In the genomic region with DNA sequence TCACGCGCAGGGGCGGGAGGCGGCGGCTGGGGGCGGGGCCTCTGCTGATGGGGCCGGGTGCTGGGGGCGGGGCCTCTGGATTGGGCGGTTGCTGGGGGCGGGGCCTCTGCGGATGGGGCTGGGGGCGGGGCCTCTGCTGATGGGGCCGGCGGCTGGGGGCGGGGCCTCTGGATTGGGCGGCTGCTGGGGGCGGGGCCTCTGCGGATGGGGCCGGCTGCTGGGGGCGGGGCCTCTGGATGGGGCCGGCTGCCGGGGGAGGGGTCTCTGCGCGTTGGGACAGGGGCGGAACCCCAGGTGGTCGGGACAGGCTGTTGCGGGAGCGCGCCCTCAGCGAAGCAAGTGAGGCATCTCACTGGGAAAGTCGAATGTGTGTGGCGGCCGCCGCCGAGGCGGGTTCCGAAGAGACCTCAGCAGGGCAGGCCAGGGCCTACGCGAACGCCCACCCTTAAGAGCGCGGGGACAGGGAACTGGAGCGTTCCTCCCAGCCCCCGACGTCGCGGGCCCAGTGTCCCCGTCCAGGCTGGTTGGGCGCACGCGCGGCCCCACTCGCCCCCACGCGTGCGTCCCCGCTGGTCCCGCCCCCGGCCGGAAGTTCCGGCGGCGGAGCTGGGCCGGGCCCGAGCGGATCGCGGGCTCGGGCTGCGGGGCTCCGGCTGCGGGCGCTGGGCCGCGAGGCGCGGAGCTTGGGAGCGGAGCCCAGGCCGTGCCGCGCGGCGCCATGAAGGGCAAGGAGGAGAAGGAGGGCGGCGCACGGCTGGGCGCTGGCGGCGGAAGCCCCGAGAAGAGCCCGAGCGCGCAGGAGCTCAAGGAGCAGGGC, we compare ENCODE assay signal across 1 cellular context.
A peak's percentile ranks its signal among the peaks of the same experiment; 100 is the strongest.
TF ChIP-seq lines count a peak whose summit lies in the region.

A gene (plus strand): TSS at position 603 of the 817 bp plus-strand sequence. CDS start 116 bp downstream, at position 719.

TF ChIP-seq in HepG2, 621 proteins besides CTCF, POLR2A, EP300 and RAD21 (continued from another document and continues in another):
- TF ChIP-seq, protein P1, sequence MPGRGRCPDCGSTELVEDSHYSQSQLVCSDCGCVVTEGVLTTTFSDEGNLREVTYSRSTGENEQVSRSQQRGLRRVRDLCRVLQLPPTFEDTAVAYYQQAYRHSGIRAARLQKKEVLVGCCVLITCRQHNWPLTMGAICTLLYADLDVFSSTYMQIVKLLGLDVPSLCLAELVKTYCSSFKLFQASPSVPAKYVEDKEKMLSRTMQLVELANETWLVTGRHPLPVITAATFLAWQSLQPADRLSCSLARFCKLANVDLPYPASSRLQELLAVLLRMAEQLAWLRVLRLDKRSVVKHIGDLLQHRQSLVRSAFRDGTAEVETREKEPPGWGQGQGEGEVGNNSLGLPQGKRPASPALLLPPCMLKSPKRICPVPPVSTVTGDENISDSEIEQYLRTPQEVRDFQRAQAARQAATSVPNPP (CRISPR knock-in tag; IDR thresholded peaks at IDR 0.05) = 0 out of 2 replicates have a peak, but pooled peaks have one; percentile 21
- TF ChIP-seq HOXA7 (CRISPR knock-in tag; IDR thresholded peaks at IDR 0.05) = no peak
- TF ChIP-seq, protein P2, sequence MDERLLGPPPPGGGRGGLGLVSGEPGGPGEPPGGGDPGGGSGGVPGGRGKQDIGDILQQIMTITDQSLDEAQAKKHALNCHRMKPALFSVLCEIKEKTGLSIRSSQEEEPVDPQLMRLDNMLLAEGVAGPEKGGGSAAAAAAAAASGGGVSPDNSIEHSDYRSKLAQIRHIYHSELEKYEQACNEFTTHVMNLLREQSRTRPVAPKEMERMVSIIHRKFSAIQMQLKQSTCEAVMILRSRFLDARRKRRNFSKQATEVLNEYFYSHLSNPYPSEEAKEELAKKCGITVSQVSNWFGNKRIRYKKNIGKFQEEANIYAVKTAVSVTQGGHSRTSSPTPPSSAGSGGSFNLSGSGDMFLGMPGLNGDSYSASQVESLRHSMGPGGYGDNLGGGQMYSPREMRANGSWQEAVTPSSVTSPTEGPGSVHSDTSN (CRISPR knock-in tag; IDR thresholded peaks at IDR 0.05) = no peak
- TF ChIP-seq, protein P3, sequence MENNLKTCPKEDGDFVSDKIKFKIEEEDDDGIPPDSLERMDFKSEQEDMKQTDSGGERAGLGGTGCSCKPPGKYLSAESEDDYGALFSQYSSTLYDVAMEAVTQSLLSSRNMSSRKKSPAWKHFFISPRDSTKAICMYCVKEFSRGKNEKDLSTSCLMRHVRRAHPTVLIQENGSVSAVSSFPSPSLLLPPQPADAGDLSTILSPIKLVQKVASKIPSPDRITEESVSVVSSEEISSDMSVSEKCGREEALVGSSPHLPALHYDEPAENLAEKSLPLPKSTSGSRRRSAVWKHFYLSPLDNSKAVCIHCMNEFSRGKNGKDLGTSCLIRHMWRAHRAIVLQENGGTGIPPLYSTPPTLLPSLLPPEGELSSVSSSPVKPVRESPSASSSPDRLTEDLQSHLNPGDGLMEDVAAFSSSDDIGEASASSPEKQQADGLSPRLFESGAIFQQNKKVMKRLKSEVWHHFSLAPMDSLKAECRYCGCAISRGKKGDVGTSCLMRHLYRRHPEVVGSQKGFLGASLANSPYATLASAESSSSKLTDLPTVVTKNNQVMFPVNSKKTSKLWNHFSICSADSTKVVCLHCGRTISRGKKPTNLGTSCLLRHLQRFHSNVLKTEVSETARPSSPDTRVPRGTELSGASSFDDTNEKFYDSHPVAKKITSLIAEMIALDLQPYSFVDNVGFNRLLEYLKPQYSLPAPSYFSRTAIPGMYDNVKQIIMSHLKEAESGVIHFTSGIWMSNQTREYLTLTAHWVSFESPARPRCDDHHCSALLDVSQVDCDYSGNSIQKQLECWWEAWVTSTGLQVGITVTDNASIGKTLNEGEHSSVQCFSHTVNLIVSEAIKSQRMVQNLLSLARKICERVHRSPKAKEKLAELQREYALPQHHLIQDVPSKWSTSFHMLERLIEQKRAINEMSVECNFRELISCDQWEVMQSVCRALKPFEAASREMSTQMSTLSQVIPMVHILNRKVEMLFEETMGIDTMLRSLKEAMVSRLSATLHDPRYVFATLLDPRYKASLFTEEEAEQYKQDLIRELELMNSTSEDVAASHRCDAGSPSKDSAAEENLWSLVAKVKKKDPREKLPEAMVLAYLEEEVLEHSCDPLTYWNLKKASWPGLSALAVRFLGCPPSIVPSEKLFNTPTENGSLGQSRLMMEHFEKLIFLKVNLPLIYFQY (CRISPR knock-in tag; IDR thresholded peaks at IDR 0.05; ENCODE audit: borderline replicate concordance) = 0 out of 2 replicates have a peak, but pooled peaks have one; percentile 56
- TF ChIP-seq ZNF430 (CRISPR knock-in tag; IDR thresholded peaks at IDR 0.05) = peak; percentile 2; the same call in 1 of the 2 replicates
- TF ChIP-seq, protein P4, sequence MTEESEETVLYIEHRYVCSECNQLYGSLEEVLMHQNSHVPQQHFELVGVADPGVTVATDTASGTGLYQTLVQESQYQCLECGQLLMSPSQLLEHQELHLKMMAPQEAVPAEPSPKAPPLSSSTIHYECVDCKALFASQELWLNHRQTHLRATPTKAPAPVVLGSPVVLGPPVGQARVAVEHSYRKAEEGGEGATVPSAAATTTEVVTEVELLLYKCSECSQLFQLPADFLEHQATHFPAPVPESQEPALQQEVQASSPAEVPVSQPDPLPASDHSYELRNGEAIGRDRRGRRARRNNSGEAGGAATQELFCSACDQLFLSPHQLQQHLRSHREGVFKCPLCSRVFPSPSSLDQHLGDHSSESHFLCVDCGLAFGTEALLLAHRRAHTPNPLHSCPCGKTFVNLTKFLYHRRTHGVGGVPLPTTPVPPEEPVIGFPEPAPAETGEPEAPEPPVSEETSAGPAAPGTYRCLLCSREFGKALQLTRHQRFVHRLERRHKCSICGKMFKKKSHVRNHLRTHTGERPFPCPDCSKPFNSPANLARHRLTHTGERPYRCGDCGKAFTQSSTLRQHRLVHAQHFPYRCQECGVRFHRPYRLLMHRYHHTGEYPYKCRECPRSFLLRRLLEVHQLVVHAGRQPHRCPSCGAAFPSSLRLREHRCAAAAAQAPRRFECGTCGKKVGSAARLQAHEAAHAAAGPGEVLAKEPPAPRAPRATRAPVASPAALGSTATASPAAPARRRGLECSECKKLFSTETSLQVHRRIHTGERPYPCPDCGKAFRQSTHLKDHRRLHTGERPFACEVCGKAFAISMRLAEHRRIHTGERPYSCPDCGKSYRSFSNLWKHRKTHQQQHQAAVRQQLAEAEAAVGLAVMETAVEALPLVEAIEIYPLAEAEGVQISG (CRISPR knock-in tag; IDR thresholded peaks at IDR 0.05) = peak; percentile 85
- no peak for TF ChIP-seq ZNF484 (CRISPR knock-in tag; IDR thresholded peaks at IDR 0.05; ENCODE audit: borderline replicate concordance, low read depth)
- no peak; the same call in 1 of the 2 replicates for TF ChIP-seq TOE1 (CRISPR knock-in tag; IDR thresholded peaks at IDR 0.05)
- no peak for TF ChIP-seq ARNT (IDR thresholded peaks at IDR 0.05)
- TF ChIP-seq RFXAP (CRISPR knock-in tag; IDR thresholded peaks at IDR 0.05; ENCODE audit: borderline replicate concordance) = peak; percentile 51; the same call in 1 of the 2 replicates
- TF ChIP-seq, protein P5, sequence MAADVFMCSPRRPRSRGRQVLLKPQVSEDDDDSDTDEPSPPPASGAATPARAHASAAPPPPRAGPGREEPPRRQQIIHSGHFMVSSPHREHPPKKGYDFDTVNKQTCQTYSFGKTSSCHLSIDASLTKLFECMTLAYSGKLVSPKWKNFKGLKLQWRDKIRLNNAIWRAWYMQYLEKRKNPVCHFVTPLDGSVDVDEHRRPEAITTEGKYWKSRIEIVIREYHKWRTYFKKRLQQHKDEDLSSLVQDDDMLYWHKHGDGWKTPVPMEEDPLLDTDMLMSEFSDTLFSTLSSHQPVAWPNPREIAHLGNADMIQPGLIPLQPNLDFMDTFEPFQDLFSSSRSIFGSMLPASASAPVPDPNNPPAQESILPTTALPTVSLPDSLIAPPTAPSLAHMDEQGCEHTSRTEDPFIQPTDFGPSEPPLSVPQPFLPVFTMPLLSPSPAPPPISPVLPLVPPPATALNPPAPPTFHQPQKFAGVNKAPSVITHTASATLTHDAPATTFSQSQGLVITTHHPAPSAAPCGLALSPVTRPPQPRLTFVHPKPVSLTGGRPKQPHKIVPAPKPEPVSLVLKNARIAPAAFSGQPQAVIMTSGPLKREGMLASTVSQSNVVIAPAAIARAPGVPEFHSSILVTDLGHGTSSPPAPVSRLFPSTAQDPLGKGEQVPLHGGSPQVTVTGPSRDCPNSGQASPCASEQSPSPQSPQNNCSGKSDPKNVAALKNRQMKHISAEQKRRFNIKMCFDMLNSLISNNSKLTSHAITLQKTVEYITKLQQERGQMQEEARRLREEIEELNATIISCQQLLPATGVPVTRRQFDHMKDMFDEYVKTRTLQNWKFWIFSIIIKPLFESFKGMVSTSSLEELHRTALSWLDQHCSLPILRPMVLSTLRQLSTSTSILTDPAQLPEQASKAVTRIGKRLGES (CRISPR knock-in tag; IDR thresholded peaks at IDR 0.05; ENCODE audit: borderline replicate concordance) = 0 out of 2 replicates have a peak, but pooled peaks have one; percentile 34
- TF ChIP-seq FOXA3 (CRISPR knock-in tag; IDR thresholded peaks at IDR 0.05) = no peak
- TF ChIP-seq ZFP37 (CRISPR knock-in tag; IDR thresholded peaks at IDR 0.05; ENCODE audit: borderline replicate concordance) = no peak
- TF ChIP-seq GATAD2A (CRISPR knock-in tag; IDR thresholded peaks at IDR 0.05) = no peak
- TF ChIP-seq TAF1 (CRISPR knock-in tag; IDR thresholded peaks at IDR 0.05) = peak; percentile 16; the same call in 1 of the 2 replicates
- no peak for TF ChIP-seq MLLT10 (CRISPR knock-in tag; IDR thresholded peaks at IDR 0.05)
- TF ChIP-seq, protein P6, sequence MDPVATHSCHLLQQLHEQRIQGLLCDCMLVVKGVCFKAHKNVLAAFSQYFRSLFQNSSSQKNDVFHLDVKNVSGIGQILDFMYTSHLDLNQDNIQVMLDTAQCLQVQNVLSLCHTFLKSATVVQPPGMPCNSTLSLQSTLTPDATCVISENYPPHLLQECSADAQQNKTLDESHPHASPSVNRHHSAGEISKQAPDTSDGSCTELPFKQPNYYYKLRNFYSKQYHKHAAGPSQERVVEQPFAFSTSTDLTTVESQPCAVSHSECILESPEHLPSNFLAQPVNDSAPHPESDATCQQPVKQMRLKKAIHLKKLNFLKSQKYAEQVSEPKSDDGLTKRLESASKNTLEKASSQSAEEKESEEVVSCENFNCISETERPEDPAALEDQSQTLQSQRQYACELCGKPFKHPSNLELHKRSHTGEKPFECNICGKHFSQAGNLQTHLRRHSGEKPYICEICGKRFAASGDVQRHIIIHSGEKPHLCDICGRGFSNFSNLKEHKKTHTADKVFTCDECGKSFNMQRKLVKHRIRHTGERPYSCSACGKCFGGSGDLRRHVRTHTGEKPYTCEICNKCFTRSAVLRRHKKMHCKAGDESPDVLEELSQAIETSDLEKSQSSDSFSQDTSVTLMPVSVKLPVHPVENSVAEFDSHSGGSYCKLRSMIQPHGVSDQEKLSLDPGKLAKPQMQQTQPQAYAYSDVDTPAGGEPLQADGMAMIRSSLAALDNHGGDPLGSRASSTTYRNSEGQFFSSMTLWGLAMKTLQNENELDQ (CRISPR knock-in tag; IDR thresholded peaks at IDR 0.05; ENCODE audit: borderline replicate concordance) = no peak
- TF ChIP-seq ZNF780A (CRISPR knock-in tag; IDR thresholded peaks at IDR 0.05) = no peak
- TF ChIP-seq HNRNPL (IDR thresholded peaks at IDR 0.05; ENCODE audit: low read depth, low read length) = no peak
- TF ChIP-seq, protein P7, sequence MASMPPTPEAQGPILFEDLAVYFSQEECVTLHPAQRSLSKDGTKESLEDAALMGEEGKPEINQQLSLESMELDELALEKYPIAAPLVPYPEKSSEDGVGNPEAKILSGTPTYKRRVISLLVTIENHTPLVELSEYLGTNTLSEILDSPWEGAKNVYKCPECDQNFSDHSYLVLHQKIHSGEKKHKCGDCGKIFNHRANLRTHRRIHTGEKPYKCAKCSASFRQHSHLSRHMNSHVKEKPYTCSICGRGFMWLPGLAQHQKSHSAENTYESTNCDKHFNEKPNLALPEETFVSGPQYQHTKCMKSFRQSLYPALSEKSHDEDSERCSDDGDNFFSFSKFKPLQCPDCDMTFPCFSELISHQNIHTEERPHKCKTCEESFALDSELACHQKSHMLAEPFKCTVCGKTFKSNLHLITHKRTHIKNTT (CRISPR knock-in tag; IDR thresholded peaks at IDR 0.05) = no peak
- no peak for TF ChIP-seq ZBTB1 (CRISPR knock-in tag; IDR thresholded peaks at IDR 0.05; ENCODE audit: borderline replicate concordance)
- 0 out of 2 replicates have a peak, but pooled peaks have one; percentile 29 for TF ChIP-seq ZNF264 (CRISPR knock-in tag; IDR thresholded peaks at IDR 0.05)
- TF ChIP-seq, protein P8, sequence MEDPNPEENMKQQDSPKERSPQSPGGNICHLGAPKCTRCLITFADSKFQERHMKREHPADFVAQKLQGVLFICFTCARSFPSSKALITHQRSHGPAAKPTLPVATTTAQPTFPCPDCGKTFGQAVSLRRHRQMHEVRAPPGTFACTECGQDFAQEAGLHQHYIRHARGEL (CRISPR knock-in tag; IDR thresholded peaks at IDR 0.05) = no peak
- TF ChIP-seq, protein P9, sequence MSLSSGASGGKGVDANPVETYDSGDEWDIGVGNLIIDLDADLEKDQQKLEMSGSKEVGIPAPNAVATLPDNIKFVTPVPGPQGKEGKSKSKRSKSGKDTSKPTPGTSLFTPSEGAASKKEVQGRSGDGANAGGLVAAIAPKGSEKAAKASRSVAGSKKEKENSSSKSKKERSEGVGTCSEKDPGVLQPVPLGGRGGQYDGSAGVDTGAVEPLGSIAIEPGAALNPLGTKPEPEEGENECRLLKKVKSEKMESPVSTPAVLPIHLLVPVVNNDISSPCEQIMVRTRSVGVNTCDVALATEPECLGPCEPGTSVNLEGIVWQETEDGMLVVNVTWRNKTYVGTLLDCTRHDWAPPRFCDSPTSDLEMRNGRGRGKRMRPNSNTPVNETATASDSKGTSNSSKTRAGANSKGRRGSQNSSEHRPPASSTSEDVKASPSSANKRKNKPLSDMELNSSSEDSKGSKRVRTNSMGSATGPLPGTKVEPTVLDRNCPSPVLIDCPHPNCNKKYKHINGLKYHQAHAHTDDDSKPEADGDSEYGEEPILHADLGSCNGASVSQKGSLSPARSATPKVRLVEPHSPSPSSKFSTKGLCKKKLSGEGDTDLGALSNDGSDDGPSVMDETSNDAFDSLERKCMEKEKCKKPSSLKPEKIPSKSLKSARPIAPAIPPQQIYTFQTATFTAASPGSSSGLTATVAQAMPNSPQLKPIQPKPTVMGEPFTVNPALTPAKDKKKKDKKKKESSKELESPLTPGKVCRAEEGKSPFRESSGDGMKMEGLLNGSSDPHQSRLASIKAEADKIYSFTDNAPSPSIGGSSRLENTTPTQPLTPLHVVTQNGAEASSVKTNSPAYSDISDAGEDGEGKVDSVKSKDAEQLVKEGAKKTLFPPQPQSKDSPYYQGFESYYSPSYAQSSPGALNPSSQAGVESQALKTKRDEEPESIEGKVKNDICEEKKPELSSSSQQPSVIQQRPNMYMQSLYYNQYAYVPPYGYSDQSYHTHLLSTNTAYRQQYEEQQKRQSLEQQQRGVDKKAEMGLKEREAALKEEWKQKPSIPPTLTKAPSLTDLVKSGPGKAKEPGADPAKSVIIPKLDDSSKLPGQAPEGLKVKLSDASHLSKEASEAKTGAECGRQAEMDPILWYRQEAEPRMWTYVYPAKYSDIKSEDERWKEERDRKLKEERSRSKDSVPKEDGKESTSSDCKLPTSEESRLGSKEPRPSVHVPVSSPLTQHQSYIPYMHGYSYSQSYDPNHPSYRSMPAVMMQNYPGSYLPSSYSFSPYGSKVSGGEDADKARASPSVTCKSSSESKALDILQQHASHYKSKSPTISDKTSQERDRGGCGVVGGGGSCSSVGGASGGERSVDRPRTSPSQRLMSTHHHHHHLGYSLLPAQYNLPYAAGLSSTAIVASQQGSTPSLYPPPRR (CRISPR knock-in tag; IDR thresholded peaks at IDR 0.05; ENCODE audit: borderline replicate concordance) = no peak; the same call in 1 of the 2 replicates
- 0 out of 2 replicates have a peak, but pooled peaks have one; percentile 62 for TF ChIP-seq ZNF607 (CRISPR knock-in tag; IDR thresholded peaks at IDR 0.05; ENCODE audit: borderline replicate concordance)
- TF ChIP-seq TGIF2 (CRISPR knock-in tag; IDR thresholded peaks at IDR 0.05) = peak; percentile 47; the same call in 1 of the 2 replicates
- no peak for TF ChIP-seq SP1 (IDR thresholded peaks at IDR 0.05)
- TF ChIP-seq SP1 (CRISPR knock-in tag; IDR thresholded peaks at IDR 0.05) = 0 out of 2 replicates have a peak, but pooled peaks have one; percentile 35
- TF ChIP-seq ZNF232 (CRISPR knock-in tag; IDR thresholded peaks at IDR 0.05; ENCODE audit: borderline replicate concordance) = 0 out of 2 replicates have a peak, but pooled peaks have one; percentile 43
- peak; percentile 86 for TF ChIP-seq GABPB1 (CRISPR knock-in tag; IDR thresholded peaks at IDR 0.05)
